17 cellular contexts compared by ENCODE assay signal in the genomic region with DNA sequence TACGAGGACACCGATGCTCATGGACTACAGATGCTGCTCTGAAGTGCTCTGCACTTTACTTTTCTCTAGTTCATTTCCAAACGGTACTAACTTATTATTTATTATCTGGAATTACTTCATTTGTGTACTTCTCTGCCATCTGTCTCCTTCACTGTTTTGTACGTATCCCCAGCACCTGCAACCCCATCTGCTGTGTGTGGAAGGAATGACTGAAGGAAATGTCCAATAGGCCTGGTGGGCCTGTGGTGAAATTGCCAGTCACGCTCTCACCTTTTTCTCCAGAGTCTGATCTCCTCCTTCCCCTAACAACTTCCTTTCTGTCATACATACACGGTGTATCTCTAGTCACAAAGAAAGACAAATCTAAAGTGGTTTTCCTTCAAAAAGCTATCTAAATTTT.
"Had no signal": no experiment of that assay in that cellular context is flagged by ENCODE, and none has a peak within 500 bp of the region (broad histone marks: within the 10 kb centered on the region; RNA-seq: fewer than 3 reads in every experiment).

No MANE protein-coding gene starts in this region.

- H3K36me3 ChIP-seq: pancreas had no signal

- H3K27me3 Mint-ChIP-seq: activated CD4-positive, alpha-beta T cell treated with anti-CD3 and anti-CD28 coated beads, Interleukin-2, amount 10 ng/mL, durations not matched to agents 24 days and 14 days; activated naive CD8-positive, alpha-beta T cell treated with anti-CD3 and anti-CD28 coated beads, Interleukin-2, amount 50 U/mL, for 24 hours; naive thymus-derived CD4-positive, alpha-beta T cell; stimulated activated naive CD8-positive, alpha-beta T cell treated with anti-CD3 and anti-CD28 coated beads, Interleukin-15, amount 100 ng/mL, for 72 hours had no signal

- H3K27ac ChIP-seq: pancreas had no signal

- H3K27me3 ChIP-seq: pancreas had no signal

- H3K27ac Mint-ChIP-seq: activated CD4-positive, alpha-beta T cell treated with anti-CD3 and anti-CD28 coated beads, Interleukin-2, amount 10 ng/mL, durations not matched to agents 24 days and 14 days; activated naive CD4-positive, alpha-beta T cell treated with anti-CD3 and anti-CD28 coated beads for 36 hours; activated naive CD8-positive, alpha-beta T cell treated with anti-CD3 and anti-CD28 coated beads, Interleukin-2, amount 50 U/mL, for 24 hours; activated T-helper 2 cell treated with anti-CD3 and anti-CD28 coated beads, Interferon-gamma antibody, Interleukin-2, Interleukin-4, amounts not matched to agents 10 μg/mL and 5 μg/mL and 100 μg/mL, durations not matched to agents 14 hours and 24 hours and 36 hours; stimulated activated naive CD8-positive, alpha-beta T cell treated with anti-CD3 and anti-CD28 coated beads, Interleukin-15, amount 100 ng/mL, for 72 hours had no signal

- H3K9me3 ChIP-seq: pancreas had no signal

- H3K4me1 ChIP-seq: pancreas had no signal

- DNase-seq: activated CD4-positive, alpha-beta T cell treated with anti-CD3 and anti-CD28 coated beads, Interleukin-2, amount 10 ng/mL, durations not matched to agents 24 days and 14 days; activated CD4-positive, CD25-positive, alpha-beta regulatory T cell; activated CD8-positive, alpha-beta memory T cell treated with anti-CD3 and anti-CD28 coated beads, Interleukin-2, amount 50 U/mL, for 48 hours; activated naive CD4-positive, alpha-beta T cell treated with anti-CD3 and anti-CD28 coated beads for 36 hours; activated naive CD8-positive, alpha-beta T cell treated with anti-CD3 and anti-CD28 coated beads, Interleukin-2, amount 50 U/mL, for 24 hours; aorta; cortex of kidney; effector CD4-positive, alpha-beta T cell; foreskin fibroblast; hippocampal formation; naive thymus-derived CD4-positive, alpha-beta T cell; pancreas; stimulated activated CD4-positive, alpha-beta T cell treated with anti-CD3 and anti-CD28 coated beads, Interleukin-4, amount 100 ng/mL, for 4 hours; stimulated activated CD8-positive, alpha-beta memory T cell treated with anti-CD3 and anti-CD28 coated beads, Interleukin-4, amount 100 ng/mL, for 48 hours; stimulated activated naive CD8-positive, alpha-beta T cell treated with anti-CD3 and anti-CD28 coated beads, Interleukin-15, amount 100 ng/mL, for 72 hours had no signal

- H3K4me3 ChIP-seq: pancreas had no signal

- H3K9me3 Mint-ChIP-seq: activated CD4-positive, alpha-beta T cell treated with anti-CD3 and anti-CD28 coated beads, Interleukin-2, amount 10 ng/mL, durations not matched to agents 24 days and 14 days; activated naive CD4-positive, alpha-beta T cell treated with anti-CD3 and anti-CD28 coated beads for 36 hours; activated T-helper 2 cell treated with anti-CD3 and anti-CD28 coated beads, Interferon-gamma antibody, Interleukin-2, Interleukin-4, amounts not matched to agents 10 μg/mL and 5 μg/mL and 100 μg/mL, durations not matched to agents 14 hours and 24 hours and 36 hours; stimulated activated naive CD8-positive, alpha-beta T cell treated with anti-CD3 and anti-CD28 coated beads, Interleukin-15, amount 100 ng/mL, for 72 hours had no signal

- H3K4me3 Mint-ChIP-seq: activated CD4-positive, alpha-beta T cell treated with anti-CD3 and anti-CD28 coated beads, Interleukin-2, amount 10 ng/mL, durations not matched to agents 24 days and 14 days; activated naive CD4-positive, alpha-beta T cell treated with anti-CD3 and anti-CD28 coated beads for 36 hours; activated naive CD8-positive, alpha-beta T cell treated with anti-CD3 and anti-CD28 coated beads, Interleukin-2, amount 50 U/mL, for 24 hours; naive thymus-derived CD4-positive, alpha-beta T cell; stimulated activated naive CD8-positive, alpha-beta T cell treated with anti-CD3 and anti-CD28 coated beads, Interleukin-15, amount 100 ng/mL, for 72 hours had no signal

- ATAC-seq: activated naive CD8-positive, alpha-beta T cell treated with anti-CD3 and anti-CD28 coated beads, Interleukin-2, amount 50 U/mL, for 24 hours; left lobe of liver; naive thymus-derived CD4-positive, alpha-beta T cell; pancreas; stimulated activated naive CD8-positive, alpha-beta T cell treated with anti-CD3 and anti-CD28 coated beads, Interleukin-15, amount 100 ng/mL, for 72 hours had no signal
